In the genomic region with DNA sequence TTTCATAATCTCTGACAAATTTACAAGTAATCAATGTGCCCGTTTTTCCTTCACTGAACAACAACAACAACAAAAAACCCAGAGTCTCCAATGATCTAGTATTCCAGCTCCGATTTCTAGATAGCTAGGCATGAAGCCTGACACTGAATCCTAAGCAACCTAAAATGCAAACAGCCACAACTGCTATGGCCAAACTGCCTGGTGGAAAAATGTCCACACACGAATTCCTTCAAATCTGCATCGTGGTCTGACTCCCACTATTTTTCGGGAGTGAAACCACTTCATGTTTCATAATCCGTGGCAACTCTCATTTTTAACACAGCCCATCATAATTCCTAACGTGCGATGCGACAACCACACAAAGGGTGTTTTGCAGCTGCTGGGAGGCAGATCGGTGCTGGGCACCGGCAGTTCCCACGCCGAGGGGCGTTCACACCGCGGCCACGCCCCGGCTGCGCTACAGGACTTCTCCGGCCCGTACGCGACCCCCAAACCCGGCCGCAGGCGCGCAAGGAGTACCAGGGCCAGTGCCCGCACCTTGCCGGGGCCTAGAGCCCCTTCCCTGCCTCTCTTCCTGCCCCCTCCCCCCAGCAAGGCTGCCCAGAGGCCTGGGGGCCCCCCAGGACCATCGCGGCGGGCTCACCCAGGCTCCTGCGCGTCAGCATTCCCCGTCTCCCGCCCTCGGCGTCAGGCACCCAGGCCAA, we compare ENCODE assay signal across 1 cellular context.
TF ChIP-seq lines count a peak whose summit lies in the region.

No MANE protein-coding gene starts in this region.

TF ChIP-seq in K562, 482 proteins besides CTCF, POLR2A, EP300 and RAD21 (continued from another document):
- TF ChIP-seq MTF1 (CRISPR knock-in tag; IDR thresholded peaks at IDR 0.05; ENCODE audit: borderline replicate concordance) (no peak), SIRT6 (IDR thresholded peaks at IDR 0.05; ENCODE audit: low read depth, low read length) (no peak), CBFA2T3 (IDR thresholded peaks at IDR 0.05) (no peak), JUNB (CRISPR knock-in tag; conservative IDR thresholded peaks at IDR 0.05) (no peak), ZZZ3 (IDR thresholded peaks at IDR 0.05) (no peak), NR4A1 (CRISPR knock-in tag; IDR thresholded peaks at IDR 0.05) (no peak), NR4A1 (tag; IDR thresholded peaks at IDR 0.05) (no peak), PTTG1 (tag; IDR thresholded peaks at IDR 0.05; ENCODE audit: low read depth) (no peak), JUN (IDR thresholded peaks at IDR 0.05; ENCODE audit: borderline replicate concordance, low read depth, low read length) (no peak), JUN (CRISPR knock-in tag; IDR thresholded peaks at IDR 0.05; ENCODE audit: borderline replicate concordance) (no peak), CC2D1A (IDR thresholded peaks at IDR 0.05) (no peak), ZNF146 (CRISPR knock-in tag; IDR thresholded peaks at IDR 0.05; ENCODE audit: unreplicated experiment) (no peak), NCOA1 (IDR thresholded peaks at IDR 0.05; ENCODE audit: low read depth) (no peak)
- TF ChIP-seq, protein P1, sequence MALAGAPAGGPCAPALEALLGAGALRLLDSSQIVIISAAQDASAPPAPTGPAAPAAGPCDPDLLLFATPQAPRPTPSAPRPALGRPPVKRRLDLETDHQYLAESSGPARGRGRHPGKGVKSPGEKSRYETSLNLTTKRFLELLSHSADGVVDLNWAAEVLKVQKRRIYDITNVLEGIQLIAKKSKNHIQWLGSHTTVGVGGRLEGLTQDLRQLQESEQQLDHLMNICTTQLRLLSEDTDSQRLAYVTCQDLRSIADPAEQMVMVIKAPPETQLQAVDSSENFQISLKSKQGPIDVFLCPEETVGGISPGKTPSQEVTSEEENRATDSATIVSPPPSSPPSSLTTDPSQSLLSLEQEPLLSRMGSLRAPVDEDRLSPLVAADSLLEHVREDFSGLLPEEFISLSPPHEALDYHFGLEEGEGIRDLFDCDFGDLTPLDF (CRISPR knock-in tag; IDR thresholded peaks at IDR 0.05), result 0 out of 2 replicates have a peak, but pooled peaks have one; percentile 50
- TF ChIP-seq, protein P2, sequence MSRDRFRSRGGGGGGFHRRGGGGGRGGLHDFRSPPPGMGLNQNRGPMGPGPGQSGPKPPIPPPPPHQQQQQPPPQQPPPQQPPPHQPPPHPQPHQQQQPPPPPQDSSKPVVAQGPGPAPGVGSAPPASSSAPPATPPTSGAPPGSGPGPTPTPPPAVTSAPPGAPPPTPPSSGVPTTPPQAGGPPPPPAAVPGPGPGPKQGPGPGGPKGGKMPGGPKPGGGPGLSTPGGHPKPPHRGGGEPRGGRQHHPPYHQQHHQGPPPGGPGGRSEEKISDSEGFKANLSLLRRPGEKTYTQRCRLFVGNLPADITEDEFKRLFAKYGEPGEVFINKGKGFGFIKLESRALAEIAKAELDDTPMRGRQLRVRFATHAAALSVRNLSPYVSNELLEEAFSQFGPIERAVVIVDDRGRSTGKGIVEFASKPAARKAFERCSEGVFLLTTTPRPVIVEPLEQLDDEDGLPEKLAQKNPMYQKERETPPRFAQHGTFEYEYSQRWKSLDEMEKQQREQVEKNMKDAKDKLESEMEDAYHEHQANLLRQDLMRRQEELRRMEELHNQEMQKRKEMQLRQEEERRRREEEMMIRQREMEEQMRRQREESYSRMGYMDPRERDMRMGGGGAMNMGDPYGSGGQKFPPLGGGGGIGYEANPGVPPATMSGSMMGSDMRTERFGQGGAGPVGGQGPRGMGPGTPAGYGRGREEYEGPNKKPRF (IDR thresholded peaks at IDR 0.05; ENCODE audit: low read depth, low read length), result no peak
